18 cellular contexts compared by ENCODE assay signal in the genomic region with DNA sequence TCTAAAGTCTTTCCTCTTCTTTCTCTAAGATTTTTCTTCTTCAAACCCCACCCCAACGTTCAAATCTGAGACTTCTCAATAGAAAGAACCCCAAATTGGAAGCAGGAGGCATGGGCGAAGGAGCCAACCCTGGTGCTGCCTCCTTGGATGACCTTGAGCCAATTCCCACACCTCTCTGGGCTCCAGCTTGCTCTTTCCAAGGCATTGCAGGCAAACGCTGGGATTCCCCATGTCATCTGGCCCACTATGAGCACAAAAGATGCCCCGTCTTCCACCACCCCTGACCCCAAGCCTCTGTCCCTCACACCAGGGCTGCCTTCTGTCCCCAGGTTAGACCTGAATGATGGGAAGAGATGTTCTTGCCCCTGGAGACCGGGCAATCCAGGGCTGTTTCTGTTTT. TPM values are rescaled to one million over a fixed set of nuclear protein-coding genes. Genes with fewer than 3 reads are reported as not detected.
A peak's percentile ranks its signal among the peaks of the same experiment; 100 is the strongest.
DNase-seq lines count a peak whose midpoint lies in the region; ATAC-seq and TF ChIP-seq lines count a peak whose summit lies in the region.
"Had no signal": no experiment of that assay in that cellular context is flagged by ENCODE, and none has a peak within 500 bp of the region (broad histone marks: within the 10 kb centered on the region; RNA-seq: fewer than 3 reads in every experiment).

No MANE protein-coding gene starts in this region.

- no peak overlapping the region for H3K4me2 ChIP-seq in neural progenitor cell

- DNase-seq in colonic mucosa: peak; percentile 5
- peak; percentile 41 for DNase-seq in coronary artery (ENCODE audit: low spot score)
- peak; percentile 21 for DNase-seq in islet precursor cell
- no peak for DNase-seq in neural progenitor cell (ENCODE audit: low spot score)
- DNase-seq in NOMO-1 treated with DMSO at 0.1 percent for 48 hours (lab: John Stamatoyannopoulos, UW; ENCODE audit: unreplicated experiment): no peak
- DNase-seq: C1 segment of cervical spinal cord; Calu3; CD4-positive, alpha-beta memory T cell; COR-L47; DMS53; DMS79 treated with DMSO at 0.1 percent for 48 hours; GF-D8; H7; HCEC 1CT had no signal

- peaks cover 7% of the 10 kb centered on the region for H3K27me3 Mint-ChIP-seq in neural progenitor cell (ENCODE audit: insufficient read depth, low read depth)

- no peak overlapping the region for H3K4me3 Mint-ChIP-seq in neural progenitor cell
- H3K4me3 Mint-ChIP-seq: CD4-positive, alpha-beta memory T cell had no signal

- no peak for TF ChIP-seq CTCF in colonic mucosa (IDR thresholded peaks at IDR 0.05)
- TF ChIP-seq CTCF in coronary artery (IDR thresholded peaks at IDR 0.05): no peak
- no peak for TF ChIP-seq CTCF in neural progenitor cell (IDR thresholded peaks at IDR 0.05)

- H3K27me3 ChIP-seq in colonic mucosa: no peaks in the 10 kb centered on the region
- H3K27me3 ChIP-seq in neural progenitor cell: no peaks in the 10 kb centered on the region

- H3K36me3 Mint-ChIP-seq in neural progenitor cell: no peaks in the 10 kb centered on the region
- H3K36me3 Mint-ChIP-seq: CD4-positive, alpha-beta memory T cell had no signal

- H4K20me1 ChIP-seq in neural progenitor cell (ENCODE audit: low read depth): no peaks in the 10 kb centered on the region

- no peaks in the 10 kb centered on the region for H3K4me1 Mint-ChIP-seq in neural progenitor cell
- H3K4me1 Mint-ChIP-seq: CD4-positive, alpha-beta memory T cell had no signal

- H2AFZ ChIP-seq in neural progenitor cell (replicated peaks): no peak overlapping the region
- H2AFZ ChIP-seq: GM23248 had no signal

- H3F3A ChIP-seq in neural progenitor cell (ENCODE audit: low read depth): no peaks in the 10 kb centered on the region

- no peak for ATAC-seq in GM19328 (IDR thresholded peaks at IDR 0.05; ENCODE audit: unreplicated experiment)
- no peak for ATAC-seq in HG02870 (IDR thresholded peaks at IDR 0.05; ENCODE audit: unreplicated experiment)
- ATAC-seq in GM19023 (IDR thresholded peaks at IDR 0.05; ENCODE audit: unreplicated experiment): no peak

- H3K27ac ChIP-seq in colonic mucosa (no peak overlapping the region), coronary artery (no peak overlapping the region), neural progenitor cell (no peak overlapping the region)
- H3K27ac ChIP-seq: GM23248 had no signal

- intact Hi-C loops in colonic mucosa (cut with DNase I): no loop called here

- H3K9ac ChIP-seq in colonic mucosa (ENCODE audit: low read depth in 2 of 2, low read length in 2 of 2) (no peak overlapping the region), neural progenitor cell (no peak overlapping the region)
- H3K9ac ChIP-seq: GM23248 had no signal

- peaks cover 3% of the 10 kb centered on the region for H3K9me3 Mint-ChIP-seq in neural progenitor cell

- H3K27ac Mint-ChIP-seq in neural progenitor cell: peak overlapping the region; percentile 23
- H3K27ac Mint-ChIP-seq: CD4-positive, alpha-beta memory T cell had no signal

- H3K36me3 ChIP-seq in colonic mucosa (no peaks in the 10 kb centered on the region), neural progenitor cell (no peaks in the 10 kb centered on the region)

- H3K79me2 ChIP-seq in neural progenitor cell (ENCODE audit: low read depth): no peaks in the 10 kb centered on the region

- no peak overlapping the region for H3K4me3 ChIP-seq in colonic mucosa
- no peak overlapping the region for H3K4me3 ChIP-seq in coronary artery
- H3K4me3 ChIP-seq in neural progenitor cell: no peak overlapping the region
- H3K4me3 ChIP-seq: GM23248 had no signal

- H3K4me1 ChIP-seq in colonic mucosa (no peaks in the 10 kb centered on the region), neural progenitor cell (no peaks in the 10 kb centered on the region)

- H3K9me3 ChIP-seq in colonic mucosa (no peaks in the 10 kb centered on the region), neural progenitor cell (ENCODE audit: low read depth) (no peaks in the 10 kb centered on the region)

RNA-seq across cellular contexts. Expression of a gene that starts 57.0 kb away (rescaled TPM):
- 1 to 10 TPM; 9.0 to 9.3 TPM for total RNA-seq in colonic mucosa
- total RNA-seq in neural progenitor cell (ENCODE audit: low replicate concordance): 21.3 and 27.9 TPM in 2 replicates

Comparison
In these comparisons a context has a peak if more than half of its experiments do, and no peak if none do; other contexts are left out.
1. DNase-seq: peak in colonic mucosa (single experiment), coronary artery (single experiment) and islet precursor cell (single experiment); none in neural progenitor cell (single experiment) and NOMO-1 treated with DMSO at 0.1 percent for 48 hours (single experiment).